ENCODE assay signal across 8 cellular contexts in the genomic region with DNA sequence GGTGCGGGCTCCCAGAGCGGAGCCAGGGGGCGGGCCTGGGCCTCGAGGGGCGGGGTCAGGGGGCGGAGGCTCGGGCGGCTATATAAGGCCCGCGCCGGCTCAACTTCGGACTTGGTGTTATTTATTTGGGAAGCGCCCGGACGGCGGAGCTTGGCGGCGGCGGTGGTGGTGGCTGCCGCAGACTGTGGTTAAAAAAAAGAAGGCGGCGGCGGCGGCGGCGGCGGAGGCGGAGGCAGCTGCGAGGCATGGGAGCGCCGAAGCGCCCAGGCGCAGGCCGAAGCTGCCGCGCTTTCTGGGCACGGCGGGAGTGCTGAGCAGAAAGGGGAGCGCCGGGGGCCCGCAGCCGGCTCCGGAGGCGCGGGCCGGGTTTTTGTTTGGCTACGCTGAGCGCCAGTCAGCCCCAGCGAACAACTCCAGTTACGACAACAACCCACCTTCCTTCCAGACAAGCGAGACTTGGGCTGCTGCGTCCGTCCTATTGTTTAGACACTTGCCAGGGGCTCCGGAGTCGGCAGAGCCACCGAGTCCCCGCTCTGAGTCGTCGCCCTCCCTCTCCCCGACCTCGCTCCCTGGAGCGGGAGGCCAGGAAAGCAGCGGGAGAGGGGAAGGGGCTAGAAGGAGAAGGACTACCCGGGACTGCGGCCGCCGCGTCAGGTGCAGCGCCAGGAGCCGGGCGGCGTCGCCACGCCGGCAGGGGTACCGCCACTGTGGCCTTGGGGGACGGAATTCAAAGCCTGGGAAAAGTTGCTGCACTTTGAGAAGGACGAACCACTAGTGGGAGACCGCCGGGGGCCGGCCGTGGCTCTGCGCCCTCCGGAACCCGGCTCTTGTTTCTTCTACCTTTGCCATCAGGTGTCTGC. TPM values are rescaled to one million over a fixed set of nuclear protein-coding genes. Genes with fewer than 3 reads are reported as not detected.
DNase-seq lines count a peak whose midpoint lies in the region; ATAC-seq and TF ChIP-seq lines count a peak whose summit lies in the region.

A gene with protein sequence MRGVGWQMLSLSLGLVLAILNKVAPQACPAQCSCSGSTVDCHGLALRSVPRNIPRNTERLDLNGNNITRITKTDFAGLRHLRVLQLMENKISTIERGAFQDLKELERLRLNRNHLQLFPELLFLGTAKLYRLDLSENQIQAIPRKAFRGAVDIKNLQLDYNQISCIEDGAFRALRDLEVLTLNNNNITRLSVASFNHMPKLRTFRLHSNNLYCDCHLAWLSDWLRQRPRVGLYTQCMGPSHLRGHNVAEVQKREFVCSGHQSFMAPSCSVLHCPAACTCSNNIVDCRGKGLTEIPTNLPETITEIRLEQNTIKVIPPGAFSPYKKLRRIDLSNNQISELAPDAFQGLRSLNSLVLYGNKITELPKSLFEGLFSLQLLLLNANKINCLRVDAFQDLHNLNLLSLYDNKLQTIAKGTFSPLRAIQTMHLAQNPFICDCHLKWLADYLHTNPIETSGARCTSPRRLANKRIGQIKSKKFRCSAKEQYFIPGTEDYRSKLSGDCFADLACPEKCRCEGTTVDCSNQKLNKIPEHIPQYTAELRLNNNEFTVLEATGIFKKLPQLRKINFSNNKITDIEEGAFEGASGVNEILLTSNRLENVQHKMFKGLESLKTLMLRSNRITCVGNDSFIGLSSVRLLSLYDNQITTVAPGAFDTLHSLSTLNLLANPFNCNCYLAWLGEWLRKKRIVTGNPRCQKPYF (N-terminal part only) (plus strand): TSS at position 110 of the 860 bp plus-strand sequence. CDS start 1,911 bp downstream, outside the sequence.

- CTCF ChIA-PET in CD4-positive, alpha-beta T cell (lab: Charles Lee) = no interaction called here

- intact Hi-C loops in CD4-positive, alpha-beta T cell (cut with DNase I, micrococcal nuclease) = no loop called here
- intact Hi-C loops in heart right ventricle (cut with DNase I) = loop anchor here in 1 of 10 donors (10.0 kb wide), 1 partner anchor 1557 kb away; no protein-coding TSS in a partner anchor

- WGBS in heart right ventricle, 2 donors = 0 to 1% methylated on average over 68 to 85 of the region's 85 CpGs

- H3K4me3 ChIP-seq in heart right ventricle = peak within 1 kb of the TSS; percentile 39 to 71 (median 64)

- no peak within 1 kb of the TSS for H3K27ac ChIP-seq in CD4-positive, alpha-beta T cell (ENCODE audit: low read depth, low read length)
- peak within 1 kb of the TSS in 8 of 10 donors; percentile 33 to 64 (median 54) for H3K27ac ChIP-seq in heart right ventricle

- no peak for ATAC-seq in CD4-positive, alpha-beta T cell (ENCODE audit: poor library complexity)
- ATAC-seq in GM19324 (IDR thresholded peaks at IDR 0.05; ENCODE audit: low FRiP score, unreplicated experiment) (peak; percentile 75), HG03196 (IDR thresholded peaks at IDR 0.05; ENCODE audit: unreplicated experiment) (peak; percentile 62), heart right ventricle (peak; percentile 86 to 93 (median 88))
- ATAC-seq in activated naive CD8-positive, alpha-beta T cell treated with anti-CD3 and anti-CD28 coated beads, Interleukin-2, amount 50 U/mL, for 24 hours = peak; percentile 56

- peaks cover 66% of the 10 kb centered on the region for H3K27me3 ChIP-seq in CD4-positive, alpha-beta T cell (ENCODE audit: control insufficient read depth, insufficient read depth, low read length)
- peaks cover 0 to 66% (median 46%) of the 10 kb centered on the region in 7 donors for H3K27me3 ChIP-seq in heart right ventricle

- peaks cover 3 to 38% (median 20%) of the 10 kb centered on the region in 9 donors for H3K4me1 ChIP-seq in heart right ventricle

- peaks cover 57% of the 10 kb centered on the region for H3K27me3 Mint-ChIP-seq in CD4-positive, alpha-beta T cell
- H3K27me3 Mint-ChIP-seq in activated naive CD8-positive, alpha-beta T cell treated with anti-CD3 and anti-CD28 coated beads, Interleukin-2, amount 50 U/mL, for 24 hours = peaks cover 53% of the 10 kb centered on the region

- H3K36me3 Mint-ChIP-seq in CD4-positive, alpha-beta T cell (ENCODE audit: low read depth) = no peaks in the 10 kb centered on the region
- no peaks in the 10 kb centered on the region for H3K36me3 Mint-ChIP-seq in activated naive CD8-positive, alpha-beta T cell treated with anti-CD3 and anti-CD28 coated beads, Interleukin-2, amount 50 U/mL, for 24 hours (ENCODE audit: low read depth)

- no peak within 1 kb of the TSS for H3K27ac Mint-ChIP-seq in CD4-positive, alpha-beta T cell
- H3K27ac Mint-ChIP-seq in activated naive CD8-positive, alpha-beta T cell treated with anti-CD3 and anti-CD28 coated beads, Interleukin-2, amount 50 U/mL, for 24 hours = no peak within 1 kb of the TSS

- DNase-seq in CD4-positive, alpha-beta T cell = no peak
- DNase-seq in NCI-H510A (lab: John Stamatoyannopoulos, UW) (peak; percentile 45), heart right ventricle (peak; percentile 75 to 79), pons (ENCODE audit: low spot score) (peak; percentile 37)
- DNase-seq in activated naive CD8-positive, alpha-beta T cell treated with anti-CD3 and anti-CD28 coated beads, Interleukin-2, amount 50 U/mL, for 24 hours = peak; percentile 31
- DNase-seq in stimulated activated naive CD4-positive, alpha-beta T cell (lab: John Stamatoyannopoulos, UW) = no peak

- POLR2A ChIA-PET in CD4-positive, alpha-beta T cell (lab: Charles Lee) = no interaction called here

- H3K9me3 ChIP-seq in CD4-positive, alpha-beta T cell (ENCODE audit: control insufficient read depth, low read length) = no peaks in the 10 kb centered on the region
- no peaks in the 10 kb centered on the region for H3K9me3 ChIP-seq in heart right ventricle

- peaks cover 11% of the 10 kb centered on the region for H3K4me1 Mint-ChIP-seq in CD4-positive, alpha-beta T cell (ENCODE audit: low read depth)
- peaks cover 7% of the 10 kb centered on the region for H3K4me1 Mint-ChIP-seq in activated naive CD8-positive, alpha-beta T cell treated with anti-CD3 and anti-CD28 coated beads, Interleukin-2, amount 50 U/mL, for 24 hours

- TF ChIP-seq CTCF in CD4-positive, alpha-beta T cell (IDR thresholded peaks at IDR 0.05) = no peak
- TF ChIP-seq CTCF in heart right ventricle (IDR thresholded peaks at IDR 0.05) = peak in 4 of 9 donors; percentile 8 to 44 (median 34)

- H3K9me3 Mint-ChIP-seq in CD4-positive, alpha-beta T cell = no peaks in the 10 kb centered on the region
- no peaks in the 10 kb centered on the region for H3K9me3 Mint-ChIP-seq in activated naive CD8-positive, alpha-beta T cell treated with anti-CD3 and anti-CD28 coated beads, Interleukin-2, amount 50 U/mL, for 24 hours

- H3K36me3 ChIP-seq in heart right ventricle = no peaks in the 10 kb centered on the region

- H3K4me3 Mint-ChIP-seq in CD4-positive, alpha-beta T cell = peak within 1 kb of the TSS; percentile 58
- H3K4me3 Mint-ChIP-seq in activated naive CD8-positive, alpha-beta T cell treated with anti-CD3 and anti-CD28 coated beads, Interleukin-2, amount 50 U/mL, for 24 hours = peak within 1 kb of the TSS; percentile 46

RNA-seq across cellular contexts. Expression of the gene that starts here (rescaled TPM):
- not detected for total RNA-seq in CD4-positive, alpha-beta T cell
- total RNA-seq in heart right ventricle = 10 to 100 TPM in 1 of 10 donors, 1 to 10 TPM in 9; 4.2 to 11.9 (median 5.9) TPM
- polyA plus RNA-seq in heart right ventricle = 1 to 10 TPM; 1.1 to 2.9 TPM

Comparison
In these comparisons a context has a peak if more than half of its experiments do, and no peak if none do; other contexts are left out.
1. RNA of the gene that starts here (total RNA-seq): 4.2 to 11.9 TPM in heart right ventricle; not detected in CD4-positive, alpha-beta T cell; every median in the first group is over 4 times any median in the second.
2. DNase-seq: peak in NCI-H510A (single experiment), activated naive CD8-positive, alpha-beta T cell treated with anti-CD3 and anti-CD28 coated beads, Interleukin-2, amount 50 U/mL, for 24 hours (single experiment), heart right ventricle (2 of 2) and pons (single experiment); none in CD4-positive, alpha-beta T cell (0 of 10) and stimulated activated naive CD4-positive, alpha-beta T cell (0 of 6).